8 cellular contexts compared by ENCODE assay signal in genomic region chr11:13462928-13463778, GRCh38. TPM values are rescaled to one million over a fixed set of nuclear protein-coding genes. Genes with fewer than 3 reads are reported as not detected.
DNase-seq lines count a peak whose midpoint lies in the region; ATAC-seq and TF ChIP-seq lines count a peak whose summit lies in the region.

Gene BTBD10, minus strand, starts transcription at chr11:13463222. Its CDS starts 18,098 bp downstream, at chr11:13445124.

- TF ChIP-seq CTCF in colonic mucosa (IDR thresholded peaks at IDR 0.05): no peak

- peak; percentile 91 for ATAC-seq in GM19351 (IDR thresholded peaks at IDR 0.05; ENCODE audit: unreplicated experiment)
- peak; percentile 97 for ATAC-seq in HG03520 (IDR thresholded peaks at IDR 0.05; ENCODE audit: unreplicated experiment)
- ATAC-seq in left colon: peak; percentile 94

- peak within 1 kb of the TSS; percentile 98 for H3K4me3 Mint-ChIP-seq in activated CD4-positive, alpha-beta T cell treated with anti-CD3 and anti-CD28 coated beads, Interleukin-2, amount 10 ng/mL, durations not matched to agents 24 days and 14 days

- H3K36me3 Mint-ChIP-seq in activated CD4-positive, alpha-beta T cell treated with anti-CD3 and anti-CD28 coated beads, Interleukin-2, amount 10 ng/mL, durations not matched to agents 24 days and 14 days (ENCODE audit: low read depth): peaks cover 6% of the 10 kb centered on the region

- intact Hi-C loops in activated CD4-positive, alpha-beta T cell treated with anti-CD3 and anti-CD28 coated beads, Interleukin-2, amount 10 ng/mL, durations not matched to agents 24 days and 14 days (cut with micrococcal nuclease): loop anchor here (1.0 to 10.0 kb wide), 5 partner anchors 118 to 1112 kb away; partner anchors contain the start of genes BMAL1 and FAR1
- intact Hi-C loops in colonic mucosa (cut with DNase I): loop anchor here (10.0 kb wide), 1 partner anchor 108 kb away; no protein-coding TSS in a partner anchor
- intact Hi-C loops in left colon (cut with DNase I, micrococcal nuclease): no loop called here

- H3K27ac ChIP-seq in colonic mucosa: peak within 1 kb of the TSS; percentile 93

- no peaks in the 10 kb centered on the region for H3K4me1 ChIP-seq in colonic mucosa

- DNase-seq in C1 segment of cervical spinal cord (lab: John Stamatoyannopoulos, UW): peak; percentile 31 to 91 (median 80)
- peak; percentile 91 for DNase-seq in NCI-H526 treated with DMSO at 0.1 percent for 48 hours (lab: John Stamatoyannopoulos, UW)
- DNase-seq in activated CD4-positive, alpha-beta T cell treated with anti-CD3 and anti-CD28 coated beads, Interleukin-2, amount 10 ng/mL, durations not matched to agents 24 days and 14 days: peak; percentile 98
- DNase-seq in colonic mucosa: peak; percentile 95
- DNase-seq in left colon: peak; percentile 96
- DNase-seq in stimulated activated CD4-positive, alpha-beta T cell treated with anti-CD3 and anti-CD28 coated beads, Interleukin-1b, Interleukin-23, amount 100 ng/mL, for 4 hours (ENCODE audit: low read depth in 2 of 2): peak; percentile 87

- no peaks in the 10 kb centered on the region for H3K9me3 ChIP-seq in colonic mucosa

- no peaks in the 10 kb centered on the region for H3K36me3 ChIP-seq in colonic mucosa

- peak within 1 kb of the TSS; percentile 97 for H3K27ac Mint-ChIP-seq in activated CD4-positive, alpha-beta T cell treated with anti-CD3 and anti-CD28 coated beads, Interleukin-2, amount 10 ng/mL, durations not matched to agents 24 days and 14 days

- peaks cover 30% of the 10 kb centered on the region for H3K4me1 Mint-ChIP-seq in activated CD4-positive, alpha-beta T cell treated with anti-CD3 and anti-CD28 coated beads, Interleukin-2, amount 10 ng/mL, durations not matched to agents 24 days and 14 days

- H3K9me3 Mint-ChIP-seq in activated CD4-positive, alpha-beta T cell treated with anti-CD3 and anti-CD28 coated beads, Interleukin-2, amount 10 ng/mL, durations not matched to agents 24 days and 14 days: no peaks in the 10 kb centered on the region

- H3K27me3 ChIP-seq in colonic mucosa: no peaks in the 10 kb centered on the region

- peak within 1 kb of the TSS; percentile 75 for H3K4me3 ChIP-seq in colonic mucosa

- no peaks in the 10 kb centered on the region for H3K27me3 Mint-ChIP-seq in activated CD4-positive, alpha-beta T cell treated with anti-CD3 and anti-CD28 coated beads, Interleukin-2, amount 10 ng/mL, durations not matched to agents 24 days and 14 days

- peak within 1 kb of the TSS; percentile 90 to 94 for H3K9ac ChIP-seq in colonic mucosa (ENCODE audit: low read depth in 2 of 2, low read length in 2 of 2)

RNA-seq across cellular contexts. Expression of gene BTBD10, which starts in this region (rescaled TPM):
- 20.3 and 21.8 TPM in 2 replicates for total RNA-seq in activated CD4-positive, alpha-beta T cell treated with anti-CD3 and anti-CD28 coated beads, Interleukin-2, amount 10 ng/mL, durations not matched to agents 24 days and 14 days
- total RNA-seq in colonic mucosa (10 to 100 TPM; 31.8 to 34.5 TPM), left colon (10 to 100 TPM; 30.3 to 33.9 TPM)

Comparison
In these comparisons a context has a peak if more than half of its experiments do, and no peak if none do; other contexts are left out.
1. Peak in every context shown above with its lines: DNase-seq, ATAC-seq, H3K4me3 ChIP-seq and H3K27ac ChIP-seq.
2. intact Hi-C loops: an anchor here in activated CD4-positive, alpha-beta T cell treated with anti-CD3 and anti-CD28 coated beads, Interleukin-2, amount 10 ng/mL, durations not matched to agents 24 days and 14 days (1.0 to 10.0 kb wide) and colonic mucosa (10.0 kb wide); none called in left colon.